In genomic region chr12:43728117-43728516, GRCh38 we compare ENCODE assay signal across 2 cellular contexts.
A peak's percentile ranks its signal among the peaks of the same experiment; 100 is the strongest.
TF ChIP-seq lines count a peak whose summit lies in the region.

No MANE protein-coding gene starts in this region.

TF ChIP-seq in IMR-90, 13 proteins besides CTCF, POLR2A, EP300 and RAD21:
- TF ChIP-seq SMC3 (IDR thresholded peaks at IDR 0.05; ENCODE audit: low read depth, low read length) (peak; percentile 19; the same call in 1 of the 2 replicates), RCOR1 (IDR thresholded peaks at IDR 0.05; ENCODE audit: insufficient replicate concordance, low read length) (no peak)

TF ChIP-seq in K562, 482 proteins besides CTCF, POLR2A, EP300 and RAD21:
- TF ChIP-seq PRMT5 (CRISPR knock-in tag; IDR thresholded peaks at IDR 0.05) (no peak), ESRRA (IDR thresholded peaks at IDR 0.05; ENCODE audit: borderline replicate concordance, low read depth) (no peak), CEBPG (CRISPR knock-in tag; IDR thresholded peaks at IDR 0.05) (no peak), CEBPG (tag; conservative IDR thresholded peaks at IDR 0.05 in 1 of 2, IDR thresholded peaks at IDR 0.05 in 1 of 2) (0 out of 4 replicates have a peak, but pooled peaks of 1 of the 2 experiments have one; percentile 15), TAL1 (IDR thresholded peaks at IDR 0.05) (no peak), ATF3 (IDR thresholded peaks at IDR 0.05) (peak; percentile 23; the same call in 1 of the 2 replicates), ATF3 (CRISPR knock-in tag; conservative IDR thresholded peaks at IDR 0.05) (no peak)
